22 cellular contexts compared by ENCODE assay signal in the genomic region with DNA sequence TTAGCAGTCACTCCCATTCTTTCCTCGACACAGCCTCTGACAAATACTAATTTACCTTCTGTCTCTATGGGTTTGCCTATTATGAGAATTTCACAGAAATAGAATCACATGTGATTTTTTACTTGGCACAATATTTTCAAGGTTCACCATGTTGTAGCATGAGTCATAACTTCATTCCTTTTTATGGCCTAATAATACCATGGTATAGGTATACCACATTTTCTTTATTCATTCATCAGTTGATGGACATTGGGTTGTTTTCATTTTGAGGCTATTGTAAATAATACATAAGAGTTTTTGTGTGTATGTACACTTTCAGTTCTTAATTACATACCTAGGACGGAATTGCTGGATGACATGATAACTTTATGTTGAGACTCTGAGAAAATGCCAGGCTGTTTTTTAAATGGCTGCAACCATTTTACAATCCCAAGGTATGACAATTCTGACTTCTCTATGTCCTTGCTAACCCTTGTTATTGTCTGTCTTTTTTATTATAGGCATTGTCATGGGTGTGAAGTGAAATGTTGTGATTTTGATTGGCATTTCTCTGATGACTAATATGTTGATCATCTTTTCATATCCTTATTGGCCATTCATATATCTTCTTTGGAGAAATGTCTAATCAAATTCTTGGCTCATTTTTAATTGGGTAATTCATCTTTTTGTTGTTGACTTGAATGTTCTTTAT.
"Had no signal": no experiment of that assay in that cellular context is flagged by ENCODE, and none has a peak within 500 bp of the region (broad histone marks: within the 10 kb centered on the region; RNA-seq: fewer than 3 reads in every experiment).

No MANE protein-coding gene starts in this region.

- H3K36me3 ChIP-seq: colonic mucosa, esophagus muscularis mucosa, gastroesophageal sphincter, neutrophil, stomach, thoracic aorta, transverse colon had no signal

- H3K4me1 ChIP-seq: colonic mucosa, esophagus muscularis mucosa, gastroesophageal sphincter, psoas muscle, stomach, transverse colon had no signal

- FAIRE-seq: endothelial cell of umbilical vein, kidney had no signal

- DNase-seq: colonic mucosa; dermis blood vessel endothelial cell; endodermal cell; glutamatergic neuron; kidney; left cardiac atrium; left ventricle myocardium superior; naive thymus-derived CD8-positive, alpha-beta T cell; psoas muscle; stimulated activated CD4-positive, alpha-beta T cell treated with anti-CD3 and anti-CD28 coated beads, Interleukin-2, amount 100 ng/mL, for 24 hours; stimulated activated CD4-positive, alpha-beta T cell treated with anti-CD3 and anti-CD28 coated beads, Interleukin-4, amount 100 ng/mL, for 4 hours; stimulated activated naive CD4-positive, alpha-beta T cell; stomach; substantia nigra; transverse colon had no signal

- H3K4me3 ChIP-seq: colonic mucosa, esophagus muscularis mucosa, gastroesophageal sphincter, lung, psoas muscle, stomach, thoracic aorta, transverse colon had no signal

- ATAC-seq: gastroesophageal sphincter; left cardiac atrium; left ventricle myocardium superior; naive thymus-derived CD8-positive, alpha-beta T cell; psoas muscle; sciatic nerve had no signal

- H3K9me3 ChIP-seq: colonic mucosa, esophagus muscularis mucosa, gastroesophageal sphincter, neutrophil, psoas muscle, stomach, thoracic aorta, transverse colon had no signal

- H3K27ac ChIP-seq: colonic mucosa, esophagus muscularis mucosa, gastroesophageal sphincter, neutrophil, psoas muscle, stomach, thoracic aorta, transverse colon had no signal

- H3K27me3 ChIP-seq: colonic mucosa, esophagus muscularis mucosa, gastroesophageal sphincter, stomach, transverse colon had no signal
